Comparison of ENCODE assay signal across 20 cellular contexts in genomic region chr3:58868101-58868779, GRCh38.
DNase-seq lines count a peak whose midpoint lies in the region; ATAC-seq and TF ChIP-seq lines count a peak whose summit lies in the region.
"Had no signal": no experiment of that assay in that cellular context is flagged by ENCODE, and none has a peak within 500 bp of the region (broad histone marks: within the 10 kb centered on the region; RNA-seq: fewer than 3 reads in every experiment).

No MANE protein-coding gene starts in this region.

- no peaks in the 10 kb centered on the region for H3K27me3 Mint-ChIP-seq in neural progenitor cell (ENCODE audit: insufficient read depth, low read depth)

- DNase-seq in CD1c-positive myeloid dendritic cell (ENCODE audit: extremely low spot score), result peak; percentile 33
- DNase-seq in SKM-1 (lab: John Stamatoyannopoulos, UW; ENCODE audit: unreplicated experiment), result peak; percentile 29
- DNase-seq in neural progenitor cell (ENCODE audit: low spot score), result no peak
- no peak for DNase-seq in kidney tubule cell (ENCODE audit: low spot score)
- DNase-seq in OCI-M2 (lab: John Stamatoyannopoulos, UW; ENCODE audit: unreplicated experiment), result no peak
- no peak for DNase-seq in stimulated activated CD4-positive, alpha-beta T cell treated with anti-CD3 and anti-CD28 coated beads, Interleukin-4, amount 100 ng/mL, for 24 hours
- DNase-seq: activated CD8-positive, alpha-beta memory T cell treated with anti-CD3 and anti-CD28 coated beads, Interleukin-2, amount 10 ng/mL, durations not matched to agents 7 days and 5 days; activated gamma-delta T cell treated with Interleukin-2 at 50 U/mL for 16 hours; COR-L47; cortex of kidney; islet precursor cell; NCI-H1105 treated with DMSO at 0.1 percent for 48 hours; NCI-H226; occipital lobe; stimulated activated CD4-positive, alpha-beta T cell treated with anti-CD3 and anti-CD28 coated beads, Interleukin-4, amount 100 ng/mL, for 1 hour; tibial artery had no signal

- H3K9me3 ChIP-seq in neural progenitor cell (ENCODE audit: low read depth), result no peaks in the 10 kb centered on the region
- H3K9me3 ChIP-seq: ascending aorta, tibial artery had no signal

- H3K4me2 ChIP-seq in neural progenitor cell, result no peak overlapping the region

- no peaks in the 10 kb centered on the region for H3K4me1 Mint-ChIP-seq in neural progenitor cell
- H3K4me1 Mint-ChIP-seq: activated CD8-positive, alpha-beta memory T cell treated with anti-CD3 and anti-CD28 coated beads, Interleukin-2, amount 10 ng/mL, durations not matched to agents 7 days and 5 days; mesothelial cell of epicardium had no signal

- H4K20me1 ChIP-seq in neural progenitor cell (ENCODE audit: low read depth), result no peaks in the 10 kb centered on the region

- H3K9ac ChIP-seq in neural progenitor cell, result no peak overlapping the region

- no peak overlapping the region for H2AFZ ChIP-seq in neural progenitor cell (replicated peaks)

- no peaks in the 10 kb centered on the region for H3K4me1 ChIP-seq in neural progenitor cell
- H3K4me1 ChIP-seq: ascending aorta, tibial artery had no signal

- no peak overlapping the region for H3K4me3 Mint-ChIP-seq in neural progenitor cell
- H3K4me3 Mint-ChIP-seq: activated CD8-positive, alpha-beta memory T cell treated with anti-CD3 and anti-CD28 coated beads, Interleukin-2, amount 10 ng/mL, durations not matched to agents 7 days and 5 days; mesothelial cell of epicardium had no signal

- no peaks in the 10 kb centered on the region for H3K36me3 Mint-ChIP-seq in neural progenitor cell
- H3K36me3 Mint-ChIP-seq: activated CD8-positive, alpha-beta memory T cell treated with anti-CD3 and anti-CD28 coated beads, Interleukin-2, amount 10 ng/mL, durations not matched to agents 7 days and 5 days; mesothelial cell of epicardium had no signal

- H3K4me3 ChIP-seq in neural progenitor cell, result no peak overlapping the region
- H3K4me3 ChIP-seq: ascending aorta, tibial artery had no signal

- ATAC-seq in GM21390 (IDR thresholded peaks at IDR 0.05; ENCODE audit: unreplicated experiment) (peak; percentile 63), HG03432 (IDR thresholded peaks at IDR 0.05; ENCODE audit: unreplicated experiment) (peak; percentile 72)
- ATAC-seq: activated CD8-positive, alpha-beta memory T cell treated with anti-CD3 and anti-CD28 coated beads, Interleukin-2, amount 10 ng/mL, durations not matched to agents 7 days and 5 days had no signal

- H3K27ac Mint-ChIP-seq in neural progenitor cell, result no peak overlapping the region
- H3K27ac Mint-ChIP-seq: activated CD8-positive, alpha-beta memory T cell treated with anti-CD3 and anti-CD28 coated beads, Interleukin-2, amount 10 ng/mL, durations not matched to agents 7 days and 5 days; mesothelial cell of epicardium had no signal

- H3K36me3 ChIP-seq in neural progenitor cell, result no peaks in the 10 kb centered on the region
- H3K36me3 ChIP-seq: ascending aorta, tibial artery had no signal

- no peaks in the 10 kb centered on the region for H3K27me3 ChIP-seq in neural progenitor cell
- H3K27me3 ChIP-seq: ascending aorta, tibial artery had no signal

- no peaks in the 10 kb centered on the region for H3K79me2 ChIP-seq in neural progenitor cell (ENCODE audit: low read depth)

- H3K27ac ChIP-seq in neural progenitor cell, result no peak overlapping the region
- H3K27ac ChIP-seq: ascending aorta, tibial artery had no signal

- TF ChIP-seq CTCF in neural progenitor cell (IDR thresholded peaks at IDR 0.05), result no peak

- H3K9me3 Mint-ChIP-seq in neural progenitor cell, result no peaks in the 10 kb centered on the region
- H3K9me3 Mint-ChIP-seq: mesothelial cell of epicardium had no signal

- no peaks in the 10 kb centered on the region for H3F3A ChIP-seq in neural progenitor cell (ENCODE audit: low read depth)

Comparison
In these comparisons a context has a peak if more than half of its experiments do, and no peak if none do; other contexts are left out.
1. DNase-seq: peak in CD1c-positive myeloid dendritic cell (single experiment) and SKM-1 (single experiment); none in neural progenitor cell (single experiment), kidney tubule cell (single experiment), OCI-M2 (single experiment) and stimulated activated CD4-positive, alpha-beta T cell treated with anti-CD3 and anti-CD28 coated beads, Interleukin-4, amount 100 ng/mL, for 24 hours (single experiment).